9 cellular contexts compared by ENCODE assay signal in the genomic region with DNA sequence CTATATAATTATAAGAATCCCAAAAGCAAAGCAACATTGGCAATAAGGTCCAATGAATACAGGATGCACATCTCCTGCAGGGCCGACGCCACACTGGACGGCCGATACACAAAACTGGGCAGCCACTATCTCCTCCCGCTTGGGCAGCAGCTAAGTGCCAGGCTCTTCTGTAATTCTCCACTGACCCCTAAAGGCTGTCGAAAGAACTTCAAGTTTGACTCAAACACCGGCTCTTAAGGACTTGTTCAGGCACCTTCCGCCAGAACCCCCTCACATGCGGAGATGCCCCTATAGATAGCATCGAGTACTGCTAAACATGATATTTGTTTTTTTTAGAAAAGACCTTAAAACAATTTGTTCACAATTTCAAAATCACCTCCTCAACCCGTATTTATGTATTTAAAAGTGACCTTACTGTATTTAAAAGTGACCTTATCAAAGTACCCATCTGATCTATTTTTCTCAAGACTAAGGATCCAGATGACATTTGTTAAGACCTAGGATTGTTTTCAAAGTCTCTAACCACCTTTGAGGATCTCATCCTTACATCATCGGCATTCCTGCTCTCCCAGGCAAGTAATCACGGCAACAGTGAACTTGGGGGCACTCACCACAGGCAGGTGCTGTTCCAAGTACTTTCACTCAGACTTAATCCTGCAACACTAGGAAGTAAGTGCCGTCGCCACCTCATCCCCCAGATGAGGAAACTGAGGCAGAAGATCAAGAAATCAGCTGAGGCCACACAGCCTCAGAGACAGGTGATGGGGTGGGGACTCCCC.
DNase-seq lines count a peak whose midpoint lies in the region; ATAC-seq and TF ChIP-seq lines count a peak whose summit lies in the region.
"Had no signal": no experiment of that assay in that cellular context is flagged by ENCODE, and none has a peak within 500 bp of the region (broad histone marks: within the 10 kb centered on the region; RNA-seq: fewer than 3 reads in every experiment).

No MANE protein-coding gene starts in this region.

- H3K9me3 Mint-ChIP-seq in T-helper 2 cell treated with Interferon-gamma antibody and Interleukin-4, amounts not matched to agents 5 μg/mL and 100 μg/mL, for 36 hours: no peaks in the 10 kb centered on the region
- H3K9me3 Mint-ChIP-seq: activated B cell treated with CpG ODN at 0.5 μM for 24 hours had no signal

- no peak overlapping the region for H3K4me3 ChIP-seq in fibroblast of mammary gland (ENCODE audit: control insufficient read depth, low read depth, low read length)

- no peaks in the 10 kb centered on the region for H3K27me3 Mint-ChIP-seq in T-helper 2 cell treated with Interferon-gamma antibody and Interleukin-4, amounts not matched to agents 5 μg/mL and 100 μg/mL, for 36 hours (ENCODE audit: low read depth)
- H3K27me3 Mint-ChIP-seq: activated B cell treated with CpG ODN at 0.5 μM for 24 hours had no signal

- no peaks in the 10 kb centered on the region for H3K4me1 Mint-ChIP-seq in T-helper 2 cell treated with Interferon-gamma antibody and Interleukin-4, amounts not matched to agents 5 μg/mL and 100 μg/mL, for 36 hours (ENCODE audit: low read depth)
- H3K4me1 Mint-ChIP-seq: activated B cell treated with CpG ODN at 0.5 μM for 24 hours had no signal

- H3K27ac Mint-ChIP-seq in T-helper 2 cell treated with Interferon-gamma antibody and Interleukin-4, amounts not matched to agents 5 μg/mL and 100 μg/mL, for 36 hours: no peak overlapping the region
- H3K27ac Mint-ChIP-seq: activated B cell treated with CpG ODN at 0.5 μM for 24 hours had no signal

- TF ChIP-seq CTCF in fibroblast of mammary gland (conservative IDR thresholded peaks at IDR 0.05; ENCODE audit: control insufficient read depth, insufficient read depth, low read depth, low read length) (peak; percentile 51), omental fat pad (IDR thresholded peaks at IDR 0.05) (no peak)

- ATAC-seq in omental fat pad (ENCODE audit: low FRiP score) (no peak), GM18505 (IDR thresholded peaks at IDR 0.05; ENCODE audit: unreplicated experiment) (no peak)

- no peak overlapping the region for H3K4me3 Mint-ChIP-seq in T-helper 2 cell treated with Interferon-gamma antibody and Interleukin-4, amounts not matched to agents 5 μg/mL and 100 μg/mL, for 36 hours
- H3K4me3 Mint-ChIP-seq: activated B cell treated with CpG ODN at 0.5 μM for 24 hours had no signal

- peaks cover 14% of the 10 kb centered on the region for H3K36me3 Mint-ChIP-seq in T-helper 2 cell treated with Interferon-gamma antibody and Interleukin-4, amounts not matched to agents 5 μg/mL and 100 μg/mL, for 36 hours (ENCODE audit: low read depth)

- DNase-seq in EH (ENCODE audit: low read depth) (peak; percentile 60), HuH-7.5 (ENCODE audit: low spot score) (peak; percentile 42), RPMI7951 (ENCODE audit: low read depth) (peak; percentile 45), fibroblast of mammary gland (ENCODE audit: low read depth) (peak; percentile 70), occipital lobe (lab: John Stamatoyannopoulos, UW) (peak; percentile 10), omental fat pad (ENCODE audit: low spot score) (no peak)
- DNase-seq in T-helper 2 cell treated with Interferon-gamma antibody and Interleukin-4, amounts not matched to agents 5 μg/mL and 100 μg/mL, for 36 hours (ENCODE audit: low spot score): no peak
- DNase-seq: activated B cell treated with CpG ODN at 0.5 μM for 24 hours had no signal

- no peak for TF ChIP-seq POLR2A in GM18505 (IDR thresholded peaks at IDR 0.05; ENCODE audit: borderline replicate concordance, extremely low read depth, insufficient read depth, insufficient read length)

Comparison
In these comparisons a context has a peak if more than half of its experiments do, and no peak if none do; other contexts are left out.
1. DNase-seq: peak in EH (single experiment), HuH-7.5 (single experiment), RPMI7951 (single experiment), fibroblast of mammary gland (single experiment) and occipital lobe (single experiment); none in T-helper 2 cell treated with Interferon-gamma antibody and Interleukin-4, amounts not matched to agents 5 μg/mL and 100 μg/mL, for 36 hours (single experiment) and omental fat pad (single experiment).